Comparison of ENCODE assay signal across 8 cellular contexts in genomic region chr15:90412356-90413194, GRCh38. TPM values are rescaled to one million over a fixed set of nuclear protein-coding genes. Genes with fewer than 3 reads are reported as not detected.
DNase-seq lines count a peak whose midpoint lies in the region; ATAC-seq and TF ChIP-seq lines count a peak whose summit lies in the region.

No MANE protein-coding gene starts in this region.

- peaks cover 49% of the 10 kb centered on the region for H3K4me1 Mint-ChIP-seq in GM23338
- peaks cover 76% of the 10 kb centered on the region for H3K4me1 Mint-ChIP-seq in activated naive CD8-positive, alpha-beta T cell (ENCODE audit: low read depth)

- H3K27me3 ChIP-seq in GM23338 (ENCODE audit: insufficient read depth) (no peaks in the 10 kb centered on the region), Loucy (ENCODE audit: insufficient read depth, low read length, poor library complexity, severe bottlenecking) (no peaks in the 10 kb centered on the region), iPS-20b (ENCODE audit: insufficient read depth, low read length) (no peaks in the 10 kb centered on the region), thymus (ENCODE audit: control insufficient read depth, insufficient read depth) (no peaks in the 10 kb centered on the region)

- ATAC-seq in GM23338, result peak; percentile 84

- H2AFZ ChIP-seq in GM23338 (no peak overlapping the region), Loucy (ENCODE audit: low read length) (no peak overlapping the region)

- no peaks in the 10 kb centered on the region for H3K36me3 ChIP-seq in GM23338 (ENCODE audit: insufficient read depth)
- no peaks in the 10 kb centered on the region for H3K36me3 ChIP-seq in Loucy (ENCODE audit: insufficient read depth, low read length)
- H3K36me3 ChIP-seq in iPS-20b (ENCODE audit: insufficient read depth, low read depth, low read length), result no peaks in the 10 kb centered on the region
- H3K36me3 ChIP-seq in thymus (ENCODE audit: control insufficient read depth, insufficient read depth), result no peaks in the 10 kb centered on the region

- peak overlapping the region; percentile 55 for H3K4me3 Mint-ChIP-seq in GM23338
- peak overlapping the region; percentile 60 for H3K4me3 Mint-ChIP-seq in activated naive CD8-positive, alpha-beta T cell

- H3F3A ChIP-seq in GM23338 (replicated peaks; ENCODE audit: low read depth) (peaks cover 4% of the 10 kb centered on the region; the same call in 1 of the 2 replicates), Loucy (ENCODE audit: low read depth) (peaks cover 9% of the 10 kb centered on the region; the same call in 1 of the 2 replicates)

- H3K9me3 Mint-ChIP-seq in GM23338, result peaks cover 12% of the 10 kb centered on the region
- no peaks in the 10 kb centered on the region for H3K9me3 Mint-ChIP-seq in activated naive CD8-positive, alpha-beta T cell (ENCODE audit: low read depth)

- H3K4me1 ChIP-seq in GM23338 (ENCODE audit: insufficient read depth), result peaks cover 46% of the 10 kb centered on the region
- H3K4me1 ChIP-seq in Loucy (ENCODE audit: insufficient read depth, low read length, poor library complexity, severe bottlenecking), result peaks cover 29% of the 10 kb centered on the region
- peaks cover 43% of the 10 kb centered on the region for H3K4me1 ChIP-seq in iPS-20b (ENCODE audit: insufficient read depth, low read length)
- peaks cover 19% of the 10 kb centered on the region for H3K4me1 ChIP-seq in thymus (ENCODE audit: control insufficient read depth, insufficient read depth, low read length)

- H3K4me3 ChIP-seq in GM12865 (ENCODE audit: low read depth, low read length), result no peak overlapping the region
- H3K4me3 ChIP-seq in GM23338, result peak overlapping the region; percentile 32
- H3K4me3 ChIP-seq in Loucy (ENCODE audit: low read length, poor library complexity, severe bottlenecking), result peak overlapping the region; percentile 2
- peak overlapping the region; percentile 38 for H3K4me3 ChIP-seq in iPS-20b (ENCODE audit: low read length)
- H3K4me3 ChIP-seq in thymus (ENCODE audit: low read length), result no peak overlapping the region

- peak overlapping the region; percentile 98 for H3K27ac Mint-ChIP-seq in GM23338
- peak overlapping the region; percentile 91 for H3K27ac Mint-ChIP-seq in activated naive CD8-positive, alpha-beta T cell

- TF ChIP-seq CTCF in GM12865 (IDR thresholded peaks at IDR 0.05; ENCODE audit: insufficient read depth, low read depth, low read length, missing control alignments) (no peak), GM23338 (conservative IDR thresholded peaks at IDR 0.05; ENCODE audit: low read depth in 2 of 2) (no peak), Loucy (conservative IDR thresholded peaks at IDR 0.05; ENCODE audit: low read length) (no peak)

- 48% methylated on average over 3 of the region's 3 CpGs for WGBS in thymus

- no peak overlapping the region for H3K9ac ChIP-seq in Loucy (ENCODE audit: low read depth, low read length, poor library complexity, severe bottlenecking)
- H3K9ac ChIP-seq in iPS-20b (ENCODE audit: low read depth, low read length), result peak overlapping the region; percentile 35; the same call in 1 of the 2 replicates

- H3K27ac ChIP-seq in GM23338 (ENCODE audit: low read depth), result peak overlapping the region; percentile 86
- peak overlapping the region; percentile 12 for H3K27ac ChIP-seq in iPS-20b (ENCODE audit: low read length)
- peak overlapping the region; percentile 25 for H3K27ac ChIP-seq in thymus (ENCODE audit: low read depth)

- DNase-seq in GM12865 (ENCODE audit: low read depth) (peak; percentile 86), GM23338 (ENCODE audit: low spot score) (peak; percentile 87), NCI-H187 (lab: John Stamatoyannopoulos, UW) (no peak)
- DNase-seq in activated CD8-positive, alpha-beta memory T cell treated with anti-CD3 and anti-CD28 coated beads, Interleukin-2, amount 50 U/mL, for 48 hours, result no peak

- H3K27me3 Mint-ChIP-seq in GM23338 (ENCODE audit: insufficient read depth, low read depth, poor library complexity), result peaks cover 5% of the 10 kb centered on the region
- no peaks in the 10 kb centered on the region for H3K27me3 Mint-ChIP-seq in activated naive CD8-positive, alpha-beta T cell

- H4K20me1 ChIP-seq in GM23338 (replicated peaks; ENCODE audit: insufficient read depth) (no peaks in the 10 kb centered on the region), Loucy (ENCODE audit: insufficient read depth, low read length, poor library complexity, severe bottlenecking) (peaks cover 20% of the 10 kb centered on the region)

- H3K9me3 ChIP-seq in Loucy (ENCODE audit: insufficient read depth, low read depth, low read length) (no peaks in the 10 kb centered on the region), iPS-20b (ENCODE audit: insufficient read depth, low read depth, low read length) (no peaks in the 10 kb centered on the region), thymus (ENCODE audit: control insufficient read depth) (no peaks in the 10 kb centered on the region)

- H3K4me2 ChIP-seq in GM23338, result peak overlapping the region; percentile 8
- H3K4me2 ChIP-seq in Loucy (ENCODE audit: low read depth, low read length, poor library complexity, severe bottlenecking), result peak overlapping the region; percentile 34

- H3K36me3 Mint-ChIP-seq in GM23338 (ENCODE audit: low read depth), result peaks cover 23% of the 10 kb centered on the region
- peaks cover 18% of the 10 kb centered on the region for H3K36me3 Mint-ChIP-seq in activated naive CD8-positive, alpha-beta T cell

- peaks cover 87% of the 10 kb centered on the region for H3K79me2 ChIP-seq in GM23338 (replicated peaks; ENCODE audit: insufficient read depth)
- peaks cover 58% of the 10 kb centered on the region for H3K79me2 ChIP-seq in Loucy (ENCODE audit: insufficient read depth, low read length)

- H3K9me2 ChIP-seq in GM23338 (ENCODE audit: insufficient read depth) (no peaks in the 10 kb centered on the region), Loucy (replicated peaks; ENCODE audit: low read depth, low read length) (no peaks in the 10 kb centered on the region)

TF ChIP-seq in GM23338, 12 proteins besides CTCF, POLR2A, EP300 and RAD21:
- TF ChIP-seq POLR2AphosphoS5 (IDR thresholded peaks at IDR 0.05; ENCODE audit: low read depth), result peak; percentile 31; the same call in 1 of the 2 replicates
- no peak for TF ChIP-seq ZNF462 (CRISPR knock-in tag; IDR thresholded peaks at IDR 0.05)

RNA-seq across cellular contexts. Expression of gene IQGAP1, which starts 24.5 kb away (rescaled TPM):
- total RNA-seq in GM23338 (2014; rRNA removed; shearing (Covaris generic)), result 136 and 159 TPM in 2 replicates
- 92.7 and 92.9 TPM in 2 replicates for polyA plus RNA-seq in GM23338 (2016; fragmentation: Nextera tagmentation; extraction: Ambion mirVana)
- polyA plus RNA-seq in thymus, result 144 TPM

Comparison
In these comparisons a context has a peak if more than half of its experiments do, and no peak if none do; other contexts are left out.
1. DNase-seq: peak in GM12865 (single experiment) and GM23338 (single experiment); none in NCI-H187 (0 of 2) and activated CD8-positive, alpha-beta memory T cell treated with anti-CD3 and anti-CD28 coated beads, Interleukin-2, amount 50 U/mL, for 48 hours (single experiment).
2. H3K4me3 ChIP-seq: peak in GM23338 (single experiment), Loucy (single experiment) and iPS-20b (single experiment); none in GM12865 (single experiment) and thymus (single experiment).
3. H3K27ac ChIP-seq: peak in every context shown above with its lines; median percentile 86 in GM23338; 25 in thymus; 12 in iPS-20b.